In the genomic region with DNA sequence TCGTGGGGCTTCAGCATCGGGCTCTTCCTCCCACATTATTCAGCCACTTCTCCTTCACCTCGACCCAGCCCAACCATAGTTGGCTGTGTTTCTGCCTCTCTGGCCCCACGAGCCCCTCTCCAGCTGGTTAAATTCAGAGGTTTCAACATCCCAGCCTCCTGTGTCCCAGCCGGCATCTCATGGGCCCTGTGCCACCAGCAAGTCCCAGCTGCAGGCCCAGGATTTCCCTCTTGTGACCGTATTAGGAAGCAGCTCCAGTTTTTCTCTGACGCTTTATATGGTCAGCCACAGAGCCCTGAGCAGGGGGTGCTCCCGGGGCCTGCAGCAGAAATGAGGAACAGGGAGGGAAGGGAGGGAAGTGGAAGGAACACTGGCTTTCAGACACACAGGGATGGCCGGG, we compare ENCODE assay signal across 13 cellular contexts. TPM values are rescaled to one million over a fixed set of nuclear protein-coding genes. Genes with fewer than 3 reads are reported as not detected.
DNase-seq lines count a peak whose midpoint lies in the region; ATAC-seq, FAIRE-seq and TF ChIP-seq lines count a peak whose summit lies in the region.
"Had no signal": no experiment of that assay in that cellular context is flagged by ENCODE, and none has a peak within 500 bp of the region (broad histone marks: within the 10 kb centered on the region; RNA-seq: fewer than 3 reads in every experiment).

No MANE protein-coding gene starts in this region.

- intact Hi-C loops in Right ventricle myocardium superior (cut with DNase I): no loop called here

- ATAC-seq in Right ventricle myocardium superior (ENCODE audit: poor library complexity): peak; percentile 75
- ATAC-seq: stimulated activated effector memory CD8-positive, alpha-beta T cell treated with anti-CD3 and anti-CD28 coated beads, Interleukin-12 subunit alpha, Interleukin-12 subunit beta, amount 100 ng/mL, for 72 hours had no signal

- no peaks in the 10 kb centered on the region for H3K9me3 ChIP-seq in neural progenitor cell (ENCODE audit: low read depth)

- DNase-seq in AG08396 (ENCODE audit: low spot score) (peak; percentile 55), SK-N-DZ (ENCODE audit: low spot score) (peak; percentile 68), Right ventricle myocardium superior (peak; percentile 69), neural progenitor cell (ENCODE audit: low spot score) (peak; percentile 44), D341Med (ENCODE audit: low spot score) (no peak), NCI-H1105 (lab: John Stamatoyannopoulos, UW) (no peak), GM12892 (ENCODE audit: insufficient read length) (no peak)
- no peak for DNase-seq in activated effector memory CD4-positive, alpha-beta T cell treated with Interleukin-2 at 50 U/mL for 16 hours
- DNase-seq: Karpas-422 had no signal

- H3K4me1 ChIP-seq in neural progenitor cell: no peaks in the 10 kb centered on the region

- H3K79me2 ChIP-seq in neural progenitor cell (ENCODE audit: low read depth): no peaks in the 10 kb centered on the region

- no peaks in the 10 kb centered on the region for H3K36me3 Mint-ChIP-seq in neural progenitor cell
- H3K36me3 Mint-ChIP-seq: stimulated activated effector memory CD8-positive, alpha-beta T cell treated with anti-CD3 and anti-CD28 coated beads, Interleukin-12 subunit alpha, Interleukin-12 subunit beta, amount 100 ng/mL, for 72 hours had no signal

- no peaks in the 10 kb centered on the region for H3K27me3 ChIP-seq in neural progenitor cell

- peak overlapping the region; percentile 52 for H2AFZ ChIP-seq in neural progenitor cell (replicated peaks)

- H3F3A ChIP-seq in neural progenitor cell (ENCODE audit: low read depth): no peaks in the 10 kb centered on the region

- no peaks in the 10 kb centered on the region for H3K9me3 Mint-ChIP-seq in neural progenitor cell
- H3K9me3 Mint-ChIP-seq: activated T-helper 1 cell treated with anti-CD3 and anti-CD28 coated beads, Interleukin-12 subunit alpha, Interleukin-12 subunit beta, Interleukin-2, Interleukin-4 antibody, amounts not matched to agents 30 ng/mL and 10 ng/mL and 1 ng/mL, durations not matched to agents 14 hours and 24 hours and 36 hours; stimulated activated effector memory CD8-positive, alpha-beta T cell treated with anti-CD3 and anti-CD28 coated beads, Interleukin-12 subunit alpha, Interleukin-12 subunit beta, amount 100 ng/mL, for 72 hours had no signal

- H4K20me1 ChIP-seq in neural progenitor cell (ENCODE audit: low read depth): no peaks in the 10 kb centered on the region

- no peak overlapping the region for H3K27ac ChIP-seq in neural progenitor cell
- H3K27ac ChIP-seq: skin epidermis had no signal

- FAIRE-seq in GM12892 (lab: Jason Lieb, UNC): no peak
- FAIRE-seq: colon had no signal

- no peak overlapping the region for H3K27ac Mint-ChIP-seq in neural progenitor cell
- H3K27ac Mint-ChIP-seq: activated T-helper 1 cell treated with anti-CD3 and anti-CD28 coated beads, Interleukin-12 subunit alpha, Interleukin-12 subunit beta, Interleukin-2, Interleukin-4 antibody, amounts not matched to agents 30 ng/mL and 10 ng/mL and 1 ng/mL, durations not matched to agents 14 hours and 24 hours and 36 hours; stimulated activated effector memory CD8-positive, alpha-beta T cell treated with anti-CD3 and anti-CD28 coated beads, Interleukin-12 subunit alpha, Interleukin-12 subunit beta, amount 100 ng/mL, for 72 hours had no signal

- H3K4me1 Mint-ChIP-seq in neural progenitor cell: no peaks in the 10 kb centered on the region
- H3K4me1 Mint-ChIP-seq: stimulated activated effector memory CD8-positive, alpha-beta T cell treated with anti-CD3 and anti-CD28 coated beads, Interleukin-12 subunit alpha, Interleukin-12 subunit beta, amount 100 ng/mL, for 72 hours had no signal

- no peak overlapping the region for H3K4me3 ChIP-seq in neural progenitor cell
- H3K4me3 ChIP-seq: skin epidermis had no signal

- no peak for TF ChIP-seq POLR2A in GM12892 (IDR thresholded peaks at IDR 0.05; ENCODE audit: low read depth, low read length)

- H3K27me3 Mint-ChIP-seq in neural progenitor cell (ENCODE audit: insufficient read depth, low read depth): peaks cover 10% of the 10 kb centered on the region

- no peak overlapping the region for H3K9ac ChIP-seq in neural progenitor cell

- H3K36me3 ChIP-seq in neural progenitor cell: no peaks in the 10 kb centered on the region

- TF ChIP-seq CTCF in neural progenitor cell (IDR thresholded peaks at IDR 0.05): no peak

- no peak overlapping the region for H3K4me3 Mint-ChIP-seq in neural progenitor cell
- H3K4me3 Mint-ChIP-seq: activated T-helper 1 cell treated with anti-CD3 and anti-CD28 coated beads, Interleukin-12 subunit alpha, Interleukin-12 subunit beta, Interleukin-2, Interleukin-4 antibody, amounts not matched to agents 30 ng/mL and 10 ng/mL and 1 ng/mL, durations not matched to agents 14 hours and 24 hours and 36 hours; stimulated activated effector memory CD8-positive, alpha-beta T cell treated with anti-CD3 and anti-CD28 coated beads, Interleukin-12 subunit alpha, Interleukin-12 subunit beta, amount 100 ng/mL, for 72 hours had no signal

- H3K4me2 ChIP-seq in neural progenitor cell: no peak overlapping the region

RNA-seq across cellular contexts. Expression of gene MYH11, which starts 27.4 kb away (rescaled TPM):
- polyA plus RNA-seq in SK-N-DZ (2014; cell fraction: cytosol; rRNA removed): not detected in 2 replicates
- not detected in 2 replicates for polyA plus RNA-seq in SK-N-DZ (2014; cell fraction: nucleus; rRNA removed)
- total RNA-seq in Right ventricle myocardium superior (14.0 TPM), neural progenitor cell (ENCODE audit: low replicate concordance) (0.07 and 0.25 TPM in 2 replicates)
- polyA plus RNA-seq in GM12892 (2012; ENCODE audit: missing spikeins): 2.6 TPM
- total RNA-seq: activated T-helper 1 cell treated with anti-CD3 and anti-CD28 coated beads, Interleukin-12 subunit alpha, Interleukin-12 subunit beta, Interleukin-2, Interleukin-4 antibody, amounts not matched to agents 30 ng/mL and 10 ng/mL and 1 ng/mL, durations not matched to agents 14 hours and 24 hours and 36 hours had no signal

RNA-seq across cellular contexts. Expression of gene CEP20, which starts 58.9 kb away (rescaled TPM):
- polyA plus RNA-seq in SK-N-DZ (2014; cell fraction: cytosol; rRNA removed): 60.5 and 63.1 TPM in 2 replicates
- 15.3 and 20.2 TPM in 2 replicates for polyA plus RNA-seq in SK-N-DZ (2014; cell fraction: nucleus; rRNA removed)
- total RNA-seq in Right ventricle myocardium superior (27.7 TPM), neural progenitor cell (ENCODE audit: low replicate concordance) (50.5 and 101 TPM in 2 replicates)
- polyA plus RNA-seq in GM12892 (2012; ENCODE audit: missing spikeins): 21.9 TPM

Comparison
In these comparisons a context has a peak if more than half of its experiments do, and no peak if none do; other contexts are left out.
1. DNase-seq: peak in AG08396 (single experiment), SK-N-DZ (single experiment), Right ventricle myocardium superior (single experiment) and neural progenitor cell (single experiment); none in D341Med (single experiment), NCI-H1105 (single experiment), activated effector memory CD4-positive, alpha-beta T cell treated with Interleukin-2 at 50 U/mL for 16 hours (single experiment) and GM12892 (single experiment).
2. RNA of gene MYH11, which starts 27.4 kb away (total RNA-seq): 14.0 TPM in Right ventricle myocardium superior (single experiment); 0.07 to 0.25 TPM in neural progenitor cell; every median in the first group is over 10 times any median in the second.